ENCODE assay signal across 1 cellular context in the genomic region with DNA sequence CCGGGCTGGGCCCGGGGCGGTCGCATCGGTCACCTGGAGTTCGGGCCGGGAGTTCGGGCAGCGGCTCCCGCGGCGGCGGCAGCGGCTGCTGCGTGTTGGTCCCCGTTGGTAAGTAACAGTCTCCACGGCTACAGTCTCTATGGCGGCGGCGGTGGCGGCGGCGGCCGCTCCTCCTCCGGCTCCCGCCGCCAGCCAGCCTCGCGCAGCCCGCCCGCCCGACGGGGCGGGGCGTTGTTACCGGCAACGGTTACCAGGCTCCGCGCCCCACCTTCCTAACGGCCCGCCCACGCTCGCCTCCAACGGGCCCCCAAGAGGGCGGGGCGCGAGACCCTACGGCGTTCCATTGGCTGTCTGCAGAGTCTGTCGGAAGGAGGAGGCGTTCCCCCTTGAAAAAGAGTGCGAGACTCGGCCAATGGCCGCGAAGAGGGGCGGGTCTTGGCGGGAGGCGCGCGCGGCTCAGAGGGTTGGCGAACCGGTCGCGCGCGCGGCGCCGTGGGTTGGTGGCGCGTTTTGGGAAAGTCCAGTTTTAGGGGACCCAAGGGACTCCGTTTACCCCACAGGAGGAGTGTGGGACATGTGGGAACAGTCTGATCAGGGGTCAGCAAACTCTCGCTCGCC.
A peak's percentile ranks its signal among the peaks of the same experiment; 100 is the strongest.
TF ChIP-seq lines count a peak whose summit lies in the region.

RFX2 (minus strand) TSS at position 141 of the 618 bp plus-strand sequence. CDS start 63,004 bp downstream, outside the sequence.

TF ChIP-seq in HepG2, 621 proteins besides CTCF, POLR2A, EP300 and RAD21 (continued from another document and continues in another):
- 0 out of 2 replicates have a peak, but pooled peaks have one; percentile 29 for TF ChIP-seq IKZF5 (CRISPR knock-in tag; IDR thresholded peaks at IDR 0.05)
- TF ChIP-seq ZBTB49 (CRISPR knock-in tag; IDR thresholded peaks at IDR 0.05; ENCODE audit: borderline replicate concordance): no peak
- no peak for TF ChIP-seq MTF2 (CRISPR knock-in tag; IDR thresholded peaks at IDR 0.05; ENCODE audit: borderline replicate concordance)
- peak; percentile 47 for TF ChIP-seq HNRNPLL (IDR thresholded peaks at IDR 0.05; ENCODE audit: low read depth, low read length, poor library complexity, severe bottlenecking)
- no peak for TF ChIP-seq GTF3A (CRISPR knock-in tag; conservative IDR thresholded peaks at IDR 0.05)
- TF ChIP-seq ZNF383 (CRISPR knock-in tag; IDR thresholded peaks at IDR 0.05; ENCODE audit: borderline replicate concordance): no peak
- TF ChIP-seq POLR2G (IDR thresholded peaks at IDR 0.05; ENCODE audit: low read depth, low read length): peak; percentile 47; the same call in 1 of the 2 replicates
- TF ChIP-seq, protein P1, sequence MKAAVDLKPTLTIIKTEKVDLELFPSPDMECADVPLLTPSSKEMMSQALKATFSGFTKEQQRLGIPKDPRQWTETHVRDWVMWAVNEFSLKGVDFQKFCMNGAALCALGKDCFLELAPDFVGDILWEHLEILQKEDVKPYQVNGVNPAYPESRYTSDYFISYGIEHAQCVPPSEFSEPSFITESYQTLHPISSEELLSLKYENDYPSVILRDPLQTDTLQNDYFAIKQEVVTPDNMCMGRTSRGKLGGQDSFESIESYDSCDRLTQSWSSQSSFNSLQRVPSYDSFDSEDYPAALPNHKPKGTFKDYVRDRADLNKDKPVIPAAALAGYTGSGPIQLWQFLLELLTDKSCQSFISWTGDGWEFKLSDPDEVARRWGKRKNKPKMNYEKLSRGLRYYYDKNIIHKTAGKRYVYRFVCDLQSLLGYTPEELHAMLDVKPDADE (CRISPR knock-in tag; IDR thresholded peaks at IDR 0.05): no peak
- no peak for TF ChIP-seq PTBP1 (IDR thresholded peaks at IDR 0.05; ENCODE audit: low read depth, low read length, poor library complexity, severe bottlenecking)
- no peak for TF ChIP-seq EED (CRISPR knock-in tag; IDR thresholded peaks at IDR 0.05)
- no peak for TF ChIP-seq ZNF468 (CRISPR knock-in tag; IDR thresholded peaks at IDR 0.05)
- peak; percentile 96 for TF ChIP-seq SP2 (CRISPR knock-in tag; IDR thresholded peaks at IDR 0.05)
- no peak for TF ChIP-seq ZNF460 (CRISPR knock-in tag; IDR thresholded peaks at IDR 0.05; ENCODE audit: borderline replicate concordance)
- TF ChIP-seq ZNF547 (CRISPR knock-in tag; IDR thresholded peaks at IDR 0.05): no peak
- TF ChIP-seq DRAP1 (CRISPR knock-in tag; IDR thresholded peaks at IDR 0.05): peak; percentile 98
- TF ChIP-seq, protein P2, sequence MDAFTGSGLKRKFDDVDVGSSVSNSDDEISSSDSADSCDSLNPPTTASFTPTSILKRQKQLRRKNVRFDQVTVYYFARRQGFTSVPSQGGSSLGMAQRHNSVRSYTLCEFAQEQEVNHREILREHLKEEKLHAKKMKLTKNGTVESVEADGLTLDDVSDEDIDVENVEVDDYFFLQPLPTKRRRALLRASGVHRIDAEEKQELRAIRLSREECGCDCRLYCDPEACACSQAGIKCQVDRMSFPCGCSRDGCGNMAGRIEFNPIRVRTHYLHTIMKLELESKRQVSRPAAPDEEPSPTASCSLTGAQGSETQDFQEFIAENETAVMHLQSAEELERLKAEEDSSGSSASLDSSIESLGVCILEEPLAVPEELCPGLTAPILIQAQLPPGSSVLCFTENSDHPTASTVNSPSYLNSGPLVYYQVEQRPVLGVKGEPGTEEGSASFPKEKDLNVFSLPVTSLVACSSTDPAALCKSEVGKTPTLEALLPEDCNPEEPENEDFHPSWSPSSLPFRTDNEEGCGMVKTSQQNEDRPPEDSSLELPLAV (CRISPR knock-in tag; conservative IDR thresholded peaks at IDR 0.05; ENCODE audit: low read depth): no peak
- no peak for TF ChIP-seq ZBTB26 (CRISPR knock-in tag; IDR thresholded peaks at IDR 0.05; ENCODE audit: borderline replicate concordance)
- 0 out of 2 replicates have a peak, but pooled peaks have one; percentile 30 for TF ChIP-seq RBFOX2 (IDR thresholded peaks at IDR 0.05; ENCODE audit: low read depth, low read length)
- TF ChIP-seq ZBTB37 (CRISPR knock-in tag; IDR thresholded peaks at IDR 0.05): no peak
- peak; percentile 99 for TF ChIP-seq SP4 (CRISPR knock-in tag; IDR thresholded peaks at IDR 0.05)
- TF ChIP-seq ATF7 (IDR thresholded peaks at IDR 0.05): no peak
- TF ChIP-seq ATF7 (CRISPR knock-in tag; IDR thresholded peaks at IDR 0.05): no peak
- no peak for TF ChIP-seq ARID5B (CRISPR knock-in tag; IDR thresholded peaks at IDR 0.05)
- TF ChIP-seq HMGA1 (CRISPR knock-in tag; conservative IDR thresholded peaks at IDR 0.05): no peak
- no peak for TF ChIP-seq ZFYVE20 (CRISPR knock-in tag; IDR thresholded peaks at IDR 0.05; ENCODE audit: borderline replicate concordance, low read depth)
- TF ChIP-seq, protein P3, sequence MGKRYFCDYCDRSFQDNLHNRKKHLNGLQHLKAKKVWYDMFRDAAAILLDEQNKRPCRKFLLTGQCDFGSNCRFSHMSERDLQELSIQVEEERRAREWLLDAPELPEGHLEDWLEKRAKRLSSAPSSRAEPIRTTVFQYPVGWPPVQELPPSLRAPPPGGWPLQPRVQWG (CRISPR knock-in tag; IDR thresholded peaks at IDR 0.05; ENCODE audit: borderline replicate concordance, low read depth): no peak
- TF ChIP-seq, protein P4, sequence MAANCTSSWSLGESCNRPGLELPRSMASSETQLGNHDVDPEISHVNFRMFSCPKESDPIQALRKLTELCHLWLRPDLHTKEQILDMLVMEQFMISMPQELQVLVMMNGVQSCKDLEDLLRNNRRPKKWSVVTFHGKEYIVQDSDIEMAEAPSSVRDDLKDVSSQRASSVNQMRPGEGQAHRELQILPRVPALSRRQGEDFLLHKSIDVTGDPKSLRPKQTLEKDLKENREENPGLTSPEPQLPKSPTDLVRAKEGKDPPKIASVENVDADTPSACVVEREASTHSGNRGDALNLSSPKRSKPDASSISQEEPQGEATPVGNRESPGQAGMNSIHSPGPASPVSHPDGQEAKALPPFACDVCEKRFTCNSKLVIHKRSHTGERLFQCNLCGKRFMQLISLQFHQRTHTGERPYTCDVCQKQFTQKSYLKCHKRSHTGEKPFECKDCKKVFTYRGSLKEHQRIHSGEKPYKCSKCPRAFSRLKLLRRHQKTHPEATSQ (CRISPR knock-in tag; IDR thresholded peaks at IDR 0.05; ENCODE audit: borderline replicate concordance): no peak
- no peak for TF ChIP-seq JUND (CRISPR knock-in tag; IDR thresholded peaks at IDR 0.05)
- no peak for TF ChIP-seq SAFB2 (CRISPR knock-in tag; IDR thresholded peaks at IDR 0.05; ENCODE audit: borderline replicate concordance, low read depth)
- TF ChIP-seq, protein P5, sequence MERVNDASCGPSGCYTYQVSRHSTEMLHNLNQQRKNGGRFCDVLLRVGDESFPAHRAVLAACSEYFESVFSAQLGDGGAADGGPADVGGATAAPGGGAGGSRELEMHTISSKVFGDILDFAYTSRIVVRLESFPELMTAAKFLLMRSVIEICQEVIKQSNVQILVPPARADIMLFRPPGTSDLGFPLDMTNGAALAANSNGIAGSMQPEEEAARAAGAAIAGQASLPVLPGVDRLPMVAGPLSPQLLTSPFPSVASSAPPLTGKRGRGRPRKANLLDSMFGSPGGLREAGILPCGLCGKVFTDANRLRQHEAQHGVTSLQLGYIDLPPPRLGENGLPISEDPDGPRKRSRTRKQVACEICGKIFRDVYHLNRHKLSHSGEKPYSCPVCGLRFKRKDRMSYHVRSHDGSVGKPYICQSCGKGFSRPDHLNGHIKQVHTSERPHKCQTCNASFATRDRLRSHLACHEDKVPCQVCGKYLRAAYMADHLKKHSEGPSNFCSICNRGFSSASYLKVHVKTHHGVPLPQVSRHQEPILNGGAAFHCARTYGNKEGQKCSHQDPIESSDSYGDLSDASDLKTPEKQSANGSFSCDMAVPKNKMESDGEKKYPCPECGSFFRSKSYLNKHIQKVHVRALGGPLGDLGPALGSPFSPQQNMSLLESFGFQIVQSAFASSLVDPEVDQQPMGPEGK (CRISPR knock-in tag; IDR thresholded peaks at IDR 0.05): peak; percentile 60
- TF ChIP-seq GATA4 (IDR thresholded peaks at IDR 0.05; ENCODE audit: borderline replicate concordance, low read depth): no peak
- no peak for TF ChIP-seq KMT2A (CRISPR knock-in tag; IDR thresholded peaks at IDR 0.05)
- TF ChIP-seq E2F5 (CRISPR knock-in tag; conservative IDR thresholded peaks at IDR 0.05): peak; percentile 66
- TF ChIP-seq PHF8 (CRISPR knock-in tag; IDR thresholded peaks at IDR 0.05): peak; percentile 30; the same call in 1 of the 2 replicates
- no peak for TF ChIP-seq ZNF446 (CRISPR knock-in tag; IDR thresholded peaks at IDR 0.05)
- TF ChIP-seq ZNF326 (CRISPR knock-in tag; IDR thresholded peaks at IDR 0.05; ENCODE audit: borderline replicate concordance): no peak
- TF ChIP-seq TEAD3 (CRISPR knock-in tag; optimal IDR thresholded peaks at IDR 0.05; ENCODE audit: borderline replicate concordance): peak; percentile 20
- TF ChIP-seq CBFB (CRISPR knock-in tag; IDR thresholded peaks at IDR 0.05): no peak
- TF ChIP-seq ZNF510 (CRISPR knock-in tag; IDR thresholded peaks at IDR 0.05; ENCODE audit: low read depth): no peak
- no peak for TF ChIP-seq TGIF2 (CRISPR knock-in tag; IDR thresholded peaks at IDR 0.05)
- TF ChIP-seq ZNF773 (CRISPR knock-in tag; IDR thresholded peaks at IDR 0.05; ENCODE audit: borderline replicate concordance): no peak
